ENCODE assay signal across 13 cellular contexts in genomic region chr5:132059043-132059695, GRCh38. TPM values are rescaled to one million over a fixed set of nuclear protein-coding genes. Genes with fewer than 3 reads are reported as not detected.
DNase-seq lines count a peak whose midpoint lies in the region; ATAC-seq, FAIRE-seq and TF ChIP-seq lines count a peak whose summit lies in the region.
"Had no signal": no experiment of that assay in that cellular context is flagged by ENCODE, and none has a peak within 500 bp of the region (broad histone marks: within the 10 kb centered on the region; RNA-seq: fewer than 3 reads in every experiment).

No MANE protein-coding gene starts in this region.

- DNase-seq in CD4-positive, CD25-positive, alpha-beta regulatory T cell: peak in 1 of 3 donors; percentile 42
- DNase-seq in T-helper 2 cell: peak in 4 of 5 experiments; percentile 6 to 89 (median 46)
- no peak for DNase-seq in K562 (ENCODE audit: extremely low read depth in 1 of 4, low spot score in 3 of 4)
- no peak for DNase-seq in neural progenitor cell (ENCODE audit: low spot score)
- DNase-seq in NCI-H2029 (lab: John Stamatoyannopoulos, UW): no peak
- no peak for DNase-seq in mesenchymal stem cell
- no peak for DNase-seq in stimulated activated CD4-positive, alpha-beta T cell treated with anti-CD3 and anti-CD28 coated beads, Interleukin-15, amount 100 ng/mL, for 24 hours
- no peak for DNase-seq in NCI-H2227 (lab: John Stamatoyannopoulos, UW; ENCODE audit: unreplicated experiment)
- DNase-seq: mesendoderm; NCI-H1105 treated with DMSO at 0.1 percent for 48 hours; NK-92 treated with Interleukin-12 subunit alpha and Interleukin-12 subunit beta, amount 100 ng/mL, for 24 hours had no signal

- no peak overlapping the region for H3K18ac ChIP-seq in mesenchymal stem cell (ENCODE audit: low read depth in 1 of 2, low read length in 2 of 2)

- no peak overlapping the region for H2BK12ac ChIP-seq in mesenchymal stem cell (ENCODE audit: low read length in 2 of 2)

- H3K27ac ChIP-seq in CD4-positive, CD25-positive, alpha-beta regulatory T cell (ENCODE audit: insufficient read depth, low read length, poor library complexity, severe bottlenecking): no peak overlapping the region
- H3K27ac ChIP-seq in K562 (ENCODE audit: extremely low read depth, low read depth, low read length) (no peak overlapping the region), neural progenitor cell (no peak overlapping the region), mesenchymal stem cell (ENCODE audit: low read length, poor library complexity, severe bottlenecking) (no peak overlapping the region)
- H3K27ac ChIP-seq: C4-2B had no signal

- in situ Hi-C loops in K562 (cut with MboI): loop anchor here (25.0 kb wide), 1 partner anchor 328 kb away; no protein-coding TSS in a partner anchor

- POLR2A ChIA-PET in K562 (lab: Yijun Ruan, JAX): interaction anchor here (1.0 kb wide), 1 partner anchor 13 kb away, joined by 3 read pairs; no protein-coding TSS in a partner anchor

- no TSS peak for BruUV-seq in K562 (replicated peaks; lab: Mats Ljungman, UMichigan)

- H4K20me1 ChIP-seq in K562 (replicated peaks; ENCODE audit: control insufficient read depth, insufficient read depth, low read length) (no peaks in the 10 kb centered on the region), neural progenitor cell (ENCODE audit: low read depth) (no peaks in the 10 kb centered on the region)

- no peaks in the 10 kb centered on the region for H3F3A ChIP-seq in neural progenitor cell (ENCODE audit: low read depth)

- intact Hi-C loops in K562 (cut with micrococcal nuclease): no loop called here

- H3K27ac Mint-ChIP-seq in CD4-positive, CD25-positive, alpha-beta regulatory T cell: peak overlapping the region in 2 of 3 donors; percentile 1 to 62
- H3K27ac Mint-ChIP-seq in neural progenitor cell: no peak overlapping the region
- H3K27ac Mint-ChIP-seq: endodermal cell had no signal

- no peak overlapping the region for H3K4ac ChIP-seq in mesenchymal stem cell (ENCODE audit: low read depth in 1 of 2, low read length in 2 of 2)

- H2BK120ac ChIP-seq in mesenchymal stem cell (ENCODE audit: low read depth, low read length): no peak overlapping the region

- no peaks in the 10 kb centered on the region for H3K36me3 Mint-ChIP-seq in CD4-positive, CD25-positive, alpha-beta regulatory T cell
- H3K36me3 Mint-ChIP-seq in neural progenitor cell: no peaks in the 10 kb centered on the region

- no peak overlapping the region for H2BK15ac ChIP-seq in mesenchymal stem cell (ENCODE audit: low read depth, poor library complexity, severe bottlenecking)

- H3K4me2 ChIP-seq in K562 (ENCODE audit: insufficient read depth, low read length): no peak overlapping the region
- H3K4me2 ChIP-seq in neural progenitor cell: no peak overlapping the region
- no peak overlapping the region for H3K4me2 ChIP-seq in mesenchymal stem cell (ENCODE audit: low read length, poor library complexity, severe bottlenecking)

- ATAC-seq in CD4-positive, CD25-positive, alpha-beta regulatory T cell (ENCODE audit: low read depth in 2 of 2): peak; percentile 31 to 39
- ATAC-seq in K562: no peak

- H3K23ac ChIP-seq in mesenchymal stem cell (ENCODE audit: low read length in 2 of 2): no peak overlapping the region

- H4K91ac ChIP-seq in mesenchymal stem cell (ENCODE audit: low read length): no peak overlapping the region

- H3K14ac ChIP-seq in mesenchymal stem cell (ENCODE audit: low read length in 2 of 2): no peak overlapping the region

- H3K9ac ChIP-seq in K562 (ENCODE audit: insufficient read depth in 1 of 2, low read depth in 2 of 2, low read length in 2 of 2) (no peak overlapping the region), neural progenitor cell (no peak overlapping the region), mesenchymal stem cell (ENCODE audit: low read length) (no peak overlapping the region)

- H3K79me2 ChIP-seq in K562 (ENCODE audit: control insufficient read depth, insufficient read depth, low read length) (no peaks in the 10 kb centered on the region), neural progenitor cell (ENCODE audit: low read depth) (no peaks in the 10 kb centered on the region)

- TF ChIP-seq CTCF in K562 (IDR thresholded peaks at IDR 0.05 in 2 of 3, conservative IDR thresholded peaks at IDR 0.05 in 1 of 3; ENCODE audit: insufficient read depth in 2 of 3, low read depth in 1 of 3, low read length in 3 of 3): no peak
- no peak for TF ChIP-seq CTCF in neural progenitor cell (IDR thresholded peaks at IDR 0.05)

- no peaks in the 10 kb centered on the region for H3K27me3 ChIP-seq in CD4-positive, CD25-positive, alpha-beta regulatory T cell (ENCODE audit: control insufficient read depth, insufficient read depth, low read length)
- H3K27me3 ChIP-seq in K562 (ENCODE audit: control insufficient read depth in 2 of 2, insufficient read depth in 2 of 2, low read length in 2 of 2) (peaks cover 0 to 5% of the 10 kb centered on the region in 2 experiments; a peak in 2 of 5 replicates), neural progenitor cell (no peaks in the 10 kb centered on the region), mesenchymal stem cell (ENCODE audit: control insufficient read depth in 1 of 2, insufficient read depth in 1 of 2, low read length in 2 of 2) (peaks cover 13 to 19% of the 10 kb centered on the region in 2 experiments)

- H3K36me3 ChIP-seq in CD4-positive, CD25-positive, alpha-beta regulatory T cell (ENCODE audit: control insufficient read depth, insufficient read depth, low read length): no peaks in the 10 kb centered on the region
- H3K36me3 ChIP-seq in K562 (ENCODE audit: control insufficient read depth, insufficient read depth, low read length) (no peaks in the 10 kb centered on the region), neural progenitor cell (no peaks in the 10 kb centered on the region), mesenchymal stem cell (ENCODE audit: control insufficient read depth in 1 of 2, insufficient read depth in 2 of 2, low read depth in 1 of 2, low read length in 2 of 2) (no peaks in the 10 kb centered on the region)

- no peak for FAIRE-seq in K562 (lab: Jason Lieb, UNC)

- H4K8ac ChIP-seq in mesenchymal stem cell (ENCODE audit: low read length): no peak overlapping the region

- TF ChIP-seq RAD21 in K562 (CRISPR knock-in tag; conservative IDR thresholded peaks at IDR 0.05 in 1 of 2, IDR thresholded peaks at IDR 0.05 in 1 of 2): no peak

- no peaks in the 10 kb centered on the region for H3K9me1 ChIP-seq in K562 (ENCODE audit: control insufficient read depth, insufficient read depth, low read length)

- no peak overlapping the region for H3K4me3 ChIP-seq in CD4-positive, CD25-positive, alpha-beta regulatory T cell (ENCODE audit: low read depth, low read length)
- no peak overlapping the region for H3K4me3 ChIP-seq in K562
- H3K4me3 ChIP-seq in neural progenitor cell: no peak overlapping the region
- no peak overlapping the region for H3K4me3 ChIP-seq in mesenchymal stem cell (ENCODE audit: insufficient read depth in 1 of 2, low read depth in 1 of 2, low read length in 2 of 2)

- H3K79me1 ChIP-seq in mesenchymal stem cell (replicated peaks; ENCODE audit: low read length, poor library complexity, severe bottlenecking): no peaks in the 10 kb centered on the region

- H2BK5ac ChIP-seq in mesenchymal stem cell (ENCODE audit: low read depth, low read length, poor library complexity, severe bottlenecking): no peak overlapping the region

- H3K9me3 ChIP-seq in CD4-positive, CD25-positive, alpha-beta regulatory T cell (ENCODE audit: control insufficient read depth in 2 of 2, low read length in 2 of 2): no peaks in the 10 kb centered on the region
- no peaks in the 10 kb centered on the region for H3K9me3 ChIP-seq in K562 (replicated peaks; ENCODE audit: control insufficient read depth, insufficient read depth, low read depth, low read length)
- H3K9me3 ChIP-seq in neural progenitor cell (ENCODE audit: low read depth): no peaks in the 10 kb centered on the region
- no peaks in the 10 kb centered on the region for H3K9me3 ChIP-seq in mesenchymal stem cell (ENCODE audit: control insufficient read depth, low read length)

- no peak overlapping the region for H2AK5ac ChIP-seq in mesenchymal stem cell (ENCODE audit: low read length, severe bottlenecking)

- TF ChIP-seq EP300 in K562 (IDR thresholded peaks at IDR 0.05; ENCODE audit: low read length): no peak

- H3K4me1 Mint-ChIP-seq in CD4-positive, CD25-positive, alpha-beta regulatory T cell: peaks cover 0 to 42% (median 18%) of the 10 kb centered on the region in 4 donors
- no peaks in the 10 kb centered on the region for H3K4me1 Mint-ChIP-seq in neural progenitor cell
- H3K4me1 Mint-ChIP-seq: endodermal cell had no signal

- peak overlapping the region in 1 of 4 donors; percentile 5 for H3K4me3 Mint-ChIP-seq in CD4-positive, CD25-positive, alpha-beta regulatory T cell
- H3K4me3 Mint-ChIP-seq in neural progenitor cell: peak overlapping the region; percentile 41
- H3K4me3 Mint-ChIP-seq: endodermal cell had no signal

- WGBS in K562 (ENCODE audit: insufficient coverage, low coverage, missing lambda C conversion rate): 53% methylated on average over 6 of the region's 9 CpGs
- WGBS in mesenchymal stem cell: 87% methylated on average over 9 of the region's 9 CpGs

- no peaks in the 10 kb centered on the region for H3K9me3 Mint-ChIP-seq in CD4-positive, CD25-positive, alpha-beta regulatory T cell
- H3K9me3 Mint-ChIP-seq in neural progenitor cell: no peaks in the 10 kb centered on the region
- H3K9me3 Mint-ChIP-seq: endodermal cell had no signal

- CTCF ChIA-PET in K562 (lab: Yijun Ruan, JAX; ENCODE audit: low intra/inter-chr PET ratio): no interaction called here

- peaks cover 33% of the 10 kb centered on the region for H3K4me1 ChIP-seq in CD4-positive, CD25-positive, alpha-beta regulatory T cell (ENCODE audit: control insufficient read depth, insufficient read depth, low read length, poor library complexity, severe bottlenecking)
- peaks cover 5 to 17% of the 10 kb centered on the region in 2 experiments; a peak in 4 of 5 replicates for H3K4me1 ChIP-seq in K562 (replicated peaks in 1 of 2; ENCODE audit: control insufficient read depth in 2 of 2, insufficient read depth in 2 of 2, low read length in 2 of 2)
- no peaks in the 10 kb centered on the region for H3K4me1 ChIP-seq in neural progenitor cell
- no peaks in the 10 kb centered on the region for H3K4me1 ChIP-seq in mesenchymal stem cell (ENCODE audit: control insufficient read depth, insufficient read depth, low read depth, low read length)

- no peaks in the 10 kb centered on the region for H3K27me3 Mint-ChIP-seq in CD4-positive, CD25-positive, alpha-beta regulatory T cell
- H3K27me3 Mint-ChIP-seq in neural progenitor cell (ENCODE audit: insufficient read depth, low read depth): peaks cover 5% of the 10 kb centered on the region

- H2AFZ ChIP-seq in K562 (ENCODE audit: low read depth, low read length) (no peak overlapping the region), neural progenitor cell (replicated peaks) (no peak overlapping the region), mesenchymal stem cell (ENCODE audit: low read depth, low read length) (no peak overlapping the region)

- TF ChIP-seq POLR2A in K562 (conservative IDR thresholded peaks at IDR 0.05): no peak

RNA-seq across cellular contexts. Expression of gene IL3, which starts 1.3 kb away (rescaled TPM):
- not detected for total RNA-seq in CD4-positive, CD25-positive, alpha-beta regulatory T cell
- not detected for polyA plus RNA-seq in CD4-positive, CD25-positive, alpha-beta regulatory T cell
- not detected in 2 replicates for total RNA-seq in K562 (2011; cell fraction: chromatin; rRNA removed; ENCODE audit: low replicate concordance)
- total RNA-seq in K562 (2011; cell fraction: nucleolus; rRNA removed): not detected in 2 replicates
- total RNA-seq in K562 (2011; cell fraction: nucleoplasm; rRNA removed): not detected in 2 replicates
- total RNA-seq in K562 (2014; rRNA removed) (not detected in 2 replicates), K562 (2014; rRNA removed; fragmentation: Illumina TruSeq; extraction: Trizol) (not detected in 2 replicates), K562 (2015; rRNA removed; fragmentation: Illumina TruSeq; extraction: Trizol) (not detected in 2 replicates), K562 (2021) (not detected in 2 replicates), neural progenitor cell (ENCODE audit: low replicate concordance) (not detected in 2 replicates)
- polyA plus RNA-seq in K562 (2011; rRNA removed) (not detected in 2 replicates), K562 (2014; fragmentation: Illumina TruSeq; extraction: Trizol) (not detected in 2 replicates), K562 (2014; fragmentation: Nextera tagmentation; extraction: Ambion mirVana) (not detected), K562 (2014; rRNA removed) (not detected in 2 replicates)
- not detected in 2 replicates for polyA plus RNA-seq in K562 (2011; cell fraction: cytosol; rRNA removed)
- polyA plus RNA-seq in K562 (2011; cell fraction: nucleus; rRNA removed): not detected in 2 replicates
- 0.08 and 0.12 TPM in 2 replicates for polyA plus RNA-seq in K562 (2012)
- polyA minus RNA-seq in K562 (2011; rRNA and poly(A)+ RNA removed): not detected in 2 replicates
- not detected in 2 replicates for polyA minus RNA-seq in K562 (2011; cell fraction: cytosol; rRNA and poly(A)+ RNA removed)
- polyA minus RNA-seq in K562 (2011; cell fraction: nucleus; rRNA and poly(A)+ RNA removed): not detected in 2 replicates
- not detected for polyA plus RNA-seq in mesenchymal stem cell (2013, experiment 1 of 2)
- polyA plus RNA-seq in mesenchymal stem cell (2013, experiment 2 of 2): not detected
- total RNA-seq: endodermal cell had no signal

RNA-seq across cellular contexts. Expression of gene CSF2, which starts 14.4 kb away (rescaled TPM):
- not detected for total RNA-seq in CD4-positive, CD25-positive, alpha-beta regulatory T cell
- polyA plus RNA-seq in CD4-positive, CD25-positive, alpha-beta regulatory T cell: not detected
- total RNA-seq in K562 (2011; cell fraction: chromatin; rRNA removed; ENCODE audit: low replicate concordance): not detected in 2 replicates
- total RNA-seq in K562 (2011; cell fraction: nucleolus; rRNA removed): not detected in 2 replicates
- not detected in 2 replicates for total RNA-seq in K562 (2011; cell fraction: nucleoplasm; rRNA removed)
- total RNA-seq in K562 (2014; rRNA removed): not detected in 2 replicates
- total RNA-seq in K562 (2014; rRNA removed; fragmentation: Illumina TruSeq; extraction: Trizol): not detected in 2 replicates
- total RNA-seq in K562 (2015; rRNA removed; fragmentation: Illumina TruSeq; extraction: Trizol): 0.25 TPM in 1 of 2 replicates, not detected in the other
- 0.29 TPM in 1 of 2 replicates, not detected in the other for total RNA-seq in K562 (2021)
- polyA plus RNA-seq in K562 (2011; rRNA removed): not detected in 2 replicates
- polyA plus RNA-seq in K562 (2011; cell fraction: cytosol; rRNA removed): not detected in 2 replicates
- polyA plus RNA-seq in K562 (2011; cell fraction: nucleus; rRNA removed): 0.30 TPM in 1 of 2 replicates, not detected in the other
- 0.13 TPM in 1 of 2 replicates, not detected in the other for polyA plus RNA-seq in K562 (2012)
- polyA plus RNA-seq in K562 (2014; fragmentation: Illumina TruSeq; extraction: Trizol): not detected in 2 replicates
- not detected for polyA plus RNA-seq in K562 (2014; fragmentation: Nextera tagmentation; extraction: Ambion mirVana)
- polyA plus RNA-seq in K562 (2014; rRNA removed): not detected in 2 replicates
- polyA minus RNA-seq in K562 (2011; rRNA and poly(A)+ RNA removed): not detected in 2 replicates
- polyA minus RNA-seq in K562 (2011; cell fraction: cytosol; rRNA and poly(A)+ RNA removed): not detected in 2 replicates
- polyA minus RNA-seq in K562 (2011; cell fraction: nucleus; rRNA and poly(A)+ RNA removed): not detected in 2 replicates
- not detected in 2 replicates for total RNA-seq in neural progenitor cell (ENCODE audit: low replicate concordance)
- polyA plus RNA-seq in mesenchymal stem cell (2013, experiment 1 of 2): not detected
- polyA plus RNA-seq in mesenchymal stem cell (2013, experiment 2 of 2): not detected
- total RNA-seq: endodermal cell had no signal

RNA-seq across cellular contexts. Expression of gene ACSL6, which starts 47.7 kb away (rescaled TPM):
- 5.5 TPM for total RNA-seq in CD4-positive, CD25-positive, alpha-beta regulatory T cell
- polyA plus RNA-seq in CD4-positive, CD25-positive, alpha-beta regulatory T cell: 1 to 10 TPM; 3.0 to 5.7 (median 4.5) TPM
- total RNA-seq in K562 (2011; cell fraction: chromatin; rRNA removed; ENCODE audit: low replicate concordance): 3.9 and 10.0 TPM in 2 replicates
- 3.8 and 4.5 TPM in 2 replicates for total RNA-seq in K562 (2011; cell fraction: nucleolus; rRNA removed)
- 5.1 and 6.0 TPM in 2 replicates for total RNA-seq in K562 (2011; cell fraction: nucleoplasm; rRNA removed)
- total RNA-seq in K562 (2014; rRNA removed): 0.50 and 0.73 TPM in 2 replicates
- total RNA-seq in K562 (2014; rRNA removed; fragmentation: Illumina TruSeq; extraction: Trizol): 0.62 and 1.0 TPM in 2 replicates
- 0.60 and 0.69 TPM in 2 replicates for total RNA-seq in K562 (2015; rRNA removed; fragmentation: Illumina TruSeq; extraction: Trizol)
- 1.5 and 1.6 TPM in 2 replicates for total RNA-seq in K562 (2021)
- polyA plus RNA-seq in K562 (2011; rRNA removed): 1.0 and 1.2 TPM in 2 replicates
- polyA plus RNA-seq in K562 (2011; cell fraction: cytosol; rRNA removed): 0.47 and 0.69 TPM in 2 replicates
- polyA plus RNA-seq in K562 (2011; cell fraction: nucleus; rRNA removed): 4.9 and 7.1 TPM in 2 replicates
- 0.65 and 1.1 TPM in 2 replicates for polyA plus RNA-seq in K562 (2012)
- 0.82 and 1.00 TPM in 2 replicates for polyA plus RNA-seq in K562 (2014; fragmentation: Illumina TruSeq; extraction: Trizol)
- polyA plus RNA-seq in K562 (2014; fragmentation: Nextera tagmentation; extraction: Ambion mirVana): under 1 TPM; 0.62 to 0.75 TPM
- 0.62 and 0.69 TPM in 2 replicates for polyA plus RNA-seq in K562 (2014; rRNA removed)
- 0.45 and 0.95 TPM in 2 replicates for polyA minus RNA-seq in K562 (2011; rRNA and poly(A)+ RNA removed)
- polyA minus RNA-seq in K562 (2011; cell fraction: cytosol; rRNA and poly(A)+ RNA removed): 0.95 TPM in 1 of 2 replicates, not detected in the other
- 1.9 and 2.3 TPM in 2 replicates for polyA minus RNA-seq in K562 (2011; cell fraction: nucleus; rRNA and poly(A)+ RNA removed)
- total RNA-seq in neural progenitor cell (ENCODE audit: low replicate concordance): not detected in 2 replicates
- polyA plus RNA-seq in mesenchymal stem cell (2013, experiment 1 of 2): 0.03 TPM
- polyA plus RNA-seq in mesenchymal stem cell (2013, experiment 2 of 2): not detected

Comparison
In these comparisons a context has a peak if more than half of its experiments do, and no peak if none do; other contexts are left out.
1. DNase-seq: peak in T-helper 2 cell (4 of 5); none in K562 (0 of 4), neural progenitor cell (single experiment), NCI-H2029 (single experiment), mesenchymal stem cell (single experiment), stimulated activated CD4-positive, alpha-beta T cell treated with anti-CD3 and anti-CD28 coated beads, Interleukin-15, amount 100 ng/mL, for 24 hours (single experiment) and NCI-H2227 (single experiment).